In genomic region chr13:27182844-27183497, GRCh38 we compare ENCODE assay signal across 10 cellular contexts. TPM values are rescaled to one million over a fixed set of nuclear protein-coding genes. Genes with fewer than 3 reads are reported as not detected.
DNase-seq lines count a peak whose midpoint lies in the region; ATAC-seq, FAIRE-seq and TF ChIP-seq lines count a peak whose summit lies in the region.
"Had no signal": no experiment of that assay in that cellular context is flagged by ENCODE, and none has a peak within 500 bp of the region (broad histone marks: within the 10 kb centered on the region; RNA-seq: fewer than 3 reads in every experiment).

No MANE protein-coding gene starts in this region.

- ATAC-seq in HG03521 (IDR thresholded peaks at IDR 0.05; ENCODE audit: unreplicated experiment) = no peak

- H3K4me1 Mint-ChIP-seq in astrocyte (ENCODE audit: low read depth, unreplicated experiment) = peaks cover 10% of the 10 kb centered on the region

- H3K36me3 Mint-ChIP-seq in astrocyte (ENCODE audit: low read depth, unreplicated experiment) = no peaks in the 10 kb centered on the region

- H3K27ac ChIP-seq in astrocyte (ENCODE audit: low read depth, low read length) = peak overlapping the region; percentile 62
- H3K27ac ChIP-seq in right atrium auricular region = peak overlapping the region in 1 of 2 donors; percentile 25
- H3K27ac ChIP-seq in stomach smooth muscle (ENCODE audit: low read length) = peak overlapping the region; percentile 11

- peak overlapping the region; percentile 11 for H3K27ac Mint-ChIP-seq in astrocyte (ENCODE audit: unreplicated experiment)
- H3K27ac Mint-ChIP-seq: activated T-helper 1 cell treated with anti-CD3 and anti-CD28 coated beads, Interleukin-12 subunit alpha, Interleukin-12 subunit beta, Interleukin-2, Interleukin-4 antibody, amounts not matched to agents 30 ng/mL and 10 ng/mL and 1 ng/mL, durations not matched to agents 14 hours and 24 hours and 36 hours had no signal

- peaks cover 16% of the 10 kb centered on the region for H3K4me1 ChIP-seq in astrocyte (ENCODE audit: insufficient read depth, low read length)
- H3K4me1 ChIP-seq in right atrium auricular region = peaks cover 0 to 5% of the 10 kb centered on the region in 2 donors
- peaks cover 8% of the 10 kb centered on the region for H3K4me1 ChIP-seq in stomach smooth muscle (ENCODE audit: control insufficient read depth, insufficient read depth, low read length)
- no peaks in the 10 kb centered on the region for H3K4me1 ChIP-seq in HAP-1

- peak overlapping the region; percentile 45 for H2AFZ ChIP-seq in astrocyte (ENCODE audit: low read depth, low read length)

- no peaks in the 10 kb centered on the region for H3K9me3 ChIP-seq in astrocyte (ENCODE audit: insufficient read depth, low read depth, low read length)
- no peaks in the 10 kb centered on the region for H3K9me3 ChIP-seq in right atrium auricular region
- no peaks in the 10 kb centered on the region for H3K9me3 ChIP-seq in stomach smooth muscle (ENCODE audit: control insufficient read depth in 2 of 2, low read length in 2 of 2)
- H3K9me3 ChIP-seq in HAP-1 = no peaks in the 10 kb centered on the region

- no peaks in the 10 kb centered on the region for H3K36me3 ChIP-seq in astrocyte (ENCODE audit: insufficient read depth, low read length)
- no peaks in the 10 kb centered on the region for H3K36me3 ChIP-seq in right atrium auricular region
- H3K36me3 ChIP-seq in stomach smooth muscle (ENCODE audit: control insufficient read depth in 2 of 2, insufficient read depth in 2 of 2, low read length in 2 of 2) = no peaks in the 10 kb centered on the region
- H3K36me3 ChIP-seq in HAP-1 (replicated peaks) = no peaks in the 10 kb centered on the region

- peak overlapping the region; percentile 50 for H3K9ac ChIP-seq in astrocyte (ENCODE audit: low read length)
- H3K9ac ChIP-seq in stomach smooth muscle (ENCODE audit: low read length in 2 of 2) = no peak overlapping the region

- peak overlapping the region; percentile 19 for H3K4me3 ChIP-seq in astrocyte (ENCODE audit: insufficient read depth, low read depth, low read length)
- H3K4me3 ChIP-seq in right atrium auricular region = no peak overlapping the region
- peak overlapping the region in 1 of 2 donors; percentile 44 for H3K4me3 ChIP-seq in stomach smooth muscle (ENCODE audit: low read length in 2 of 2)
- H3K4me3 ChIP-seq in HAP-1 = no peak overlapping the region

- TF ChIP-seq CTCF in astrocyte (IDR thresholded peaks at IDR 0.05; ENCODE audit: insufficient read depth, low read depth, low read length) (no peak), right atrium auricular region (IDR thresholded peaks at IDR 0.05) (no peak)

- peak overlapping the region; percentile 76 for H3K4me2 ChIP-seq in astrocyte (ENCODE audit: low read length)

- no peaks in the 10 kb centered on the region for H4K20me1 ChIP-seq in astrocyte (ENCODE audit: insufficient read depth, low read length)

- H3K79me2 ChIP-seq in astrocyte (ENCODE audit: insufficient read depth, low read length) = no peaks in the 10 kb centered on the region

- no peaks in the 10 kb centered on the region for H3K27me3 Mint-ChIP-seq in astrocyte (ENCODE audit: low read depth, unreplicated experiment)

- no peak overlapping the region for H3K4me3 Mint-ChIP-seq in astrocyte (ENCODE audit: unreplicated experiment)
- H3K4me3 Mint-ChIP-seq: activated T-helper 1 cell treated with anti-CD3 and anti-CD28 coated beads, Interleukin-12 subunit alpha, Interleukin-12 subunit beta, Interleukin-2, Interleukin-4 antibody, amounts not matched to agents 30 ng/mL and 10 ng/mL and 1 ng/mL, durations not matched to agents 14 hours and 24 hours and 36 hours had no signal

- DNase-seq in HK-2 (ENCODE audit: unreplicated experiment) (peak; percentile 69), astrocyte (ENCODE audit: low read depth) (peak; percentile 91), right atrium auricular region (ENCODE audit: low spot score) (peak; percentile 86), HAP-1 (ENCODE audit: low spot score in 2 of 2) (no peak), NCI-H446 (lab: John Stamatoyannopoulos, UW) (no peak), D341Med (ENCODE audit: low spot score) (no peak)
- DNase-seq: stimulated activated CD4-positive, alpha-beta T cell treated with anti-CD3 and anti-CD28 coated beads, Interleukin-2, amount 100 ng/mL, for 48 hours had no signal

- in situ Hi-C loops in HAP-1 (cut with MboI; ENCODE audit: low sequenced_read_pairs) = no loop called here

- FAIRE-seq in astrocyte (lab: Jason Lieb, UNC) = peak; percentile 70

- H3K27me3 ChIP-seq in astrocyte (ENCODE audit: insufficient read depth, low read length) = no peaks in the 10 kb centered on the region
- H3K27me3 ChIP-seq in right atrium auricular region = no peaks in the 10 kb centered on the region
- H3K27me3 ChIP-seq in stomach smooth muscle (ENCODE audit: control insufficient read depth in 1 of 2, insufficient read depth in 2 of 2, low read length in 2 of 2) = no peaks in the 10 kb centered on the region
- H3K27me3 ChIP-seq in HAP-1 (ENCODE audit: low read depth) = no peaks in the 10 kb centered on the region

- no peaks in the 10 kb centered on the region for H3K9me3 Mint-ChIP-seq in astrocyte (ENCODE audit: unreplicated experiment)
- H3K9me3 Mint-ChIP-seq: activated T-helper 1 cell treated with anti-CD3 and anti-CD28 coated beads, Interleukin-12 subunit alpha, Interleukin-12 subunit beta, Interleukin-2, Interleukin-4 antibody, amounts not matched to agents 30 ng/mL and 10 ng/mL and 1 ng/mL, durations not matched to agents 14 hours and 24 hours and 36 hours had no signal

RNA-seq across cellular contexts. Expression of gene USP12, which starts 11.4 kb away (rescaled TPM):
- total RNA-seq in astrocyte = 27.1 and 30.5 TPM in 2 replicates
- total RNA-seq in right atrium auricular region = 10 to 100 TPM; 11.6 to 23.0 TPM

Comparison
In these comparisons a context has a peak if more than half of its experiments do, and no peak if none do; other contexts are left out.
1. DNase-seq: peak in HK-2 (single experiment), astrocyte (single experiment) and right atrium auricular region (single experiment); none in HAP-1 (0 of 2), NCI-H446 (0 of 2) and D341Med (single experiment).